ENCODE assay signal across 2 cellular contexts in genomic region chr4:48777739-48778138, GRCh38.
TF ChIP-seq lines count a peak whose summit lies in the region.

No MANE protein-coding gene starts in this region.

TF ChIP-seq in A549, 52 proteins besides CTCF, POLR2A, EP300 and RAD21:
- TF ChIP-seq, protein P1, sequence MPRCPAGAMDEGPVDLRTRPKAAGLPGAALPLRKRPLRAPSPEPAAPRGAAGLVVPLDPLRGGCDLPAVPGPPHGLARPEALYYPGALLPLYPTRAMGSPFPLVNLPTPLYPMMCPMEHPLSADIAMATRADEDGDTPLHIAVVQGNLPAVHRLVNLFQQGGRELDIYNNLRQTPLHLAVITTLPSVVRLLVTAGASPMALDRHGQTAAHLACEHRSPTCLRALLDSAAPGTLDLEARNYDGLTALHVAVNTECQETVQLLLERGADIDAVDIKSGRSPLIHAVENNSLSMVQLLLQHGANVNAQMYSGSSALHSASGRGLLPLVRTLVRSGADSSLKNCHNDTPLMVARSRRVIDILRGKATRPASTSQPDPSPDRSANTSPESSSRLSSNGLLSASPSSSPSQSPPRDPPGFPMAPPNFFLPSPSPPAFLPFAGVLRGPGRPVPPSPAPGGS (IDR thresholded peaks at IDR 0.05) = no peak
- TF ChIP-seq BHLHE40 (IDR thresholded peaks at IDR 0.05; ENCODE audit: low read depth, low read length) (no peak), RFX5 (IDR thresholded peaks at IDR 0.05) (no peak), HOXB13 (CRISPR knock-in tag; IDR thresholded peaks at IDR 0.05; ENCODE audit: low read depth) (no peak), HMGXB4 (CRISPR knock-in tag; IDR thresholded peaks at IDR 0.05; ENCODE audit: borderline replicate concordance) (no peak)
- TF ChIP-seq, protein P2, sequence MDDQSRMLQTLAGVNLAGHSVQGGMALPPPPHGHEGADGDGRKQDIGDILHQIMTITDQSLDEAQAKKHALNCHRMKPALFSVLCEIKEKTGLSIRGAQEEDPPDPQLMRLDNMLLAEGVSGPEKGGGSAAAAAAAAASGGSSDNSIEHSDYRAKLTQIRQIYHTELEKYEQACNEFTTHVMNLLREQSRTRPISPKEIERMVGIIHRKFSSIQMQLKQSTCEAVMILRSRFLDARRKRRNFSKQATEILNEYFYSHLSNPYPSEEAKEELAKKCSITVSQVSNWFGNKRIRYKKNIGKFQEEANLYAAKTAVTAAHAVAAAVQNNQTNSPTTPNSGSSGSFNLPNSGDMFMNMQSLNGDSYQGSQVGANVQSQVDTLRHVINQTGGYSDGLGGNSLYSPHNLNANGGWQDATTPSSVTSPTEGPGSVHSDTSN (IDR thresholded peaks at IDR 0.05) = no peak
- TF ChIP-seq, protein P3, sequence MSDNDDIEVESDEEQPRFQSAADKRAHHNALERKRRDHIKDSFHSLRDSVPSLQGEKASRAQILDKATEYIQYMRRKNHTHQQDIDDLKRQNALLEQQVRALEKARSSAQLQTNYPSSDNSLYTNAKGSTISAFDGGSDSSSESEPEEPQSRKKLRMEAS (IDR thresholded peaks at IDR 0.05) = no peak
TF ChIP-seq in A549: peak in this region for 0.

TF ChIP-seq in GM12878, 131 proteins besides CTCF, POLR2A, EP300 and RAD21 (continued from another document):
- TF ChIP-seq MLLT1 (IDR thresholded peaks at IDR 0.05) = peak; percentile 75
